Comparison of ENCODE assay signal across 8 cellular contexts in the genomic region with DNA sequence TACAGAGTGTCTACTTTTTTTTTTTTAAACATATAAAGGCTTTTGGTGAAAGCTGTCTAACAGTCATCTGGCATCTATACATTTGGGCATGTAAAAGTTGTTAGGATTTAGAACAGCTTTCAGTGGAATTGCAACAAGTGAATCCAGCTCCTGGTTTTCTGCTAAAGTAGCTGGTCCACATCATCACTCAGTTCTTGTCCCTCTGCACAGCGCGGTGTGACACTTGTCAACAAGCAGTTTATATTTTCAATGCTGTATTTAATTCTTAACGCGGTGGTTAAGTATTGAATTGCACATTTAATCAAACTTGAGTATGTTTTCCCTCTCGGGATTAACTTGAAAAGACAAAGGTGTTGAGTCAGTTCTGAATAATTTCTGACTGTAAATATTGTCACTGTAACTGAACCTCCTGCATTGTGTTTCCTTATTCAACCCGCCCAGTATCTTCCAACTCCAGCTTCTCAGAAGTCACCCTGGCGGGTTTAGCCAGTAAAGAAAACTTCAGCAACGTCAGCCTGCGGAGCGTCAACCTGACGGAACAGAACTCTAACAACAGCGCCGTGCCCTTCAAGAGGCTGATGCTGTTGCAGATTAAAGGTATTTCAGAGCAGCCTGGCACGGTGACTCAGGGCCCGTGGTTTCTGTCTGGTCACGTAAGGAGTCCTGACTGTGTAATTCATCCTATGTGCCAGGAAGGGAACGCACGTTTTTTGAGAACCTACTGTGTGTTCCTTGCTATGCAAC.
DNase-seq lines count a peak whose midpoint lies in the region; ATAC-seq and TF ChIP-seq lines count a peak whose summit lies in the region.
"Not testable (repeated sequence)": the region's sequence is repeated elsewhere in the genome, so short reads cannot be mapped to it uniquely, and the experiment has no call there.

No MANE protein-coding gene starts in this region.

- not testable (repeated sequence) for TF ChIP-seq POLR2A in transverse colon (IDR thresholded peaks at IDR 0.05)

- H3K14ac ChIP-seq in mesenchymal stem cell (ENCODE audit: low read length in 2 of 2), result not testable (repeated sequence)

- not testable (repeated sequence) for H3K4ac ChIP-seq in mesenchymal stem cell (ENCODE audit: low read depth in 1 of 2, low read length in 2 of 2)

- H3K18ac ChIP-seq in mesenchymal stem cell (ENCODE audit: low read depth in 1 of 2, low read length in 2 of 2), result not testable (repeated sequence)

- H3K4me2 ChIP-seq in mesenchymal stem cell (ENCODE audit: low read length, poor library complexity, severe bottlenecking), result peak overlapping the region; percentile 61

- not testable (repeated sequence) for H3K27me3 ChIP-seq in mesenchymal stem cell (ENCODE audit: control insufficient read depth in 1 of 2, insufficient read depth in 1 of 2, low read length in 2 of 2); transverse colon

- H2BK12ac ChIP-seq in mesenchymal stem cell (ENCODE audit: low read length in 2 of 2), result not testable (repeated sequence)

- peaks cover 34% of the 10 kb centered on the region for H3K36me3 Mint-ChIP-seq in activated CD4-positive, alpha-beta T cell treated with anti-CD3 and anti-CD28 coated beads, Interleukin-2, amount 10 ng/mL, durations not matched to agents 7 days and 5 days (ENCODE audit: low read depth)
- H3K36me3 Mint-ChIP-seq in activated T-helper 17 cell treated with anti-CD3 and anti-CD28 coated beads, Interleukin-2, amount 50 U/mL, for 72 hours (ENCODE audit: low read depth), result peaks cover 93% of the 10 kb centered on the region
- H3K36me3 Mint-ChIP-seq in central memory CD8-positive, alpha-beta T cell (ENCODE audit: insufficient read depth), result not testable (repeated sequence)

- peak; percentile 80 for ATAC-seq in activated T-helper 17 cell treated with anti-CD3 and anti-CD28 coated beads, Interleukin-2, amount 50 U/mL, for 72 hours (replicated peaks)
- peak; percentile 94 for ATAC-seq in central memory CD8-positive, alpha-beta T cell (replicated peaks; ENCODE audit: extremely low read depth, poor library complexity, severe bottlenecking)

- TF ChIP-seq EP300 in transverse colon (IDR thresholded peaks at IDR 0.05; ENCODE audit: low read depth), result not testable (repeated sequence)

- H2AFZ ChIP-seq in mesenchymal stem cell (ENCODE audit: low read depth, low read length), result not testable (repeated sequence)

- peak overlapping the region; percentile 35 for H3K4me3 Mint-ChIP-seq in activated CD4-positive, alpha-beta T cell treated with anti-CD3 and anti-CD28 coated beads, Interleukin-2, amount 10 ng/mL, durations not matched to agents 7 days and 5 days
- H3K4me3 Mint-ChIP-seq in activated T-helper 17 cell treated with anti-CD3 and anti-CD28 coated beads, Interleukin-2, amount 50 U/mL, for 72 hours, result peak overlapping the region; percentile 93
- H3K4me3 Mint-ChIP-seq in central memory CD8-positive, alpha-beta T cell, result peak overlapping the region; percentile 57

- H2AK5ac ChIP-seq in mesenchymal stem cell (ENCODE audit: low read length, severe bottlenecking), result not testable (repeated sequence)

- TF ChIP-seq CTCF in RWPE1 (conservative IDR thresholded peaks at IDR 0.05; ENCODE audit: low read depth); transverse colon (IDR thresholded peaks at IDR 0.05): not testable (repeated sequence)

- 42% methylated on average over 18 of the region's 18 CpGs for WGBS in mesenchymal stem cell
- WGBS in transverse colon (ENCODE audit: low coverage in 1 of 2), 2 donors, result 20 to 60% methylated on average over 2 to 18 of the region's 18 CpGs

- not testable (repeated sequence) for H3K36me3 ChIP-seq in mesenchymal stem cell (ENCODE audit: control insufficient read depth in 1 of 2, insufficient read depth in 2 of 2, low read depth in 1 of 2, low read length in 2 of 2); transverse colon

- not testable (repeated sequence) for H2BK5ac ChIP-seq in mesenchymal stem cell (ENCODE audit: low read depth, low read length, poor library complexity, severe bottlenecking)

- CTCF ChIA-PET in RWPE1 (lab: Yijun Ruan, JAX), result interaction anchor here (0.9 to 1.2 kb wide), 2 partner anchors 8 to 31 kb away, joined by 3 read pairs; no protein-coding TSS in a partner anchor
- CTCF ChIA-PET in activated CD4-positive, alpha-beta T cell treated with anti-CD3 and anti-CD28 coated beads, Interleukin-2, amount 10 ng/mL, durations not matched to agents 7 days and 5 days (lab: Charles Lee), result interaction anchor here (0.8 to 3.7 kb wide), 5 partner anchors 9 to 72 kb away, joined by 3 to 27 read pairs (median 4); no protein-coding TSS in a partner anchor

- not testable (repeated sequence) for H3K23ac ChIP-seq in mesenchymal stem cell (ENCODE audit: low read length in 2 of 2)

- H3K9me3 Mint-ChIP-seq in activated CD4-positive, alpha-beta T cell treated with anti-CD3 and anti-CD28 coated beads, Interleukin-2, amount 10 ng/mL, durations not matched to agents 7 days and 5 days, result peaks cover 18% of the 10 kb centered on the region
- not testable (repeated sequence) for H3K9me3 Mint-ChIP-seq in activated T-helper 17 cell treated with anti-CD3 and anti-CD28 coated beads, Interleukin-2, amount 50 U/mL, for 72 hours; central memory CD8-positive, alpha-beta T cell

- not testable (repeated sequence) for H3K4me1 ChIP-seq in mesenchymal stem cell (ENCODE audit: control insufficient read depth, insufficient read depth, low read depth, low read length); transverse colon

- DNase-seq in HCEC 1CT (peak; percentile 59), RWPE1 (ENCODE audit: low spot score) (peak; percentile 47), mesenchymal stem cell (peak; percentile 77), transverse colon (peak; percentile 16)
- DNase-seq in activated CD4-positive, alpha-beta T cell treated with anti-CD3 and anti-CD28 coated beads, Interleukin-2, amount 10 ng/mL, durations not matched to agents 7 days and 5 days, result peak; percentile 69
- DNase-seq in central memory CD8-positive, alpha-beta T cell (ENCODE audit: low spot score in 2 of 2), result peak in 1 of 2 donors; percentile 34
- DNase-seq in stimulated activated CD4-positive, alpha-beta T cell treated with anti-CD3 and anti-CD28 coated beads, Interleukin-2, amount 100 ng/mL, for 48 hours, result peak; percentile 58 to 63

- H3K4me1 Mint-ChIP-seq in activated CD4-positive, alpha-beta T cell treated with anti-CD3 and anti-CD28 coated beads, Interleukin-2, amount 10 ng/mL, durations not matched to agents 7 days and 5 days, result peaks cover 71% of the 10 kb centered on the region
- H3K4me1 Mint-ChIP-seq in activated T-helper 17 cell treated with anti-CD3 and anti-CD28 coated beads, Interleukin-2, amount 50 U/mL, for 72 hours, result peaks cover 54% of the 10 kb centered on the region
- peaks cover 41% of the 10 kb centered on the region for H3K4me1 Mint-ChIP-seq in central memory CD8-positive, alpha-beta T cell

- not testable (repeated sequence) for H3K79me1 ChIP-seq in mesenchymal stem cell (replicated peaks; ENCODE audit: low read length, poor library complexity, severe bottlenecking)

- H3K9ac ChIP-seq in mesenchymal stem cell (ENCODE audit: low read length), result not testable (repeated sequence)

- in situ Hi-C loops in transverse colon (cut with MboI; ENCODE audit: low pct_ligation_motif_present in 1 of 4, low pct_unique_long_range_greater_than_20kb in 1 of 4, low sequenced_read_pairs in 3 of 4), result not testable (repeated sequence)

- POLR2A ChIA-PET in RWPE1 (lab: Yijun Ruan, JAX; ENCODE audit: low non-redundant PET); activated CD4-positive, alpha-beta T cell treated with anti-CD3 and anti-CD28 coated beads, Interleukin-2, amount 10 ng/mL, durations not matched to agents 7 days and 5 days (lab: Charles Lee): not testable (repeated sequence)

- H3K4me3 ChIP-seq in mesenchymal stem cell (ENCODE audit: insufficient read depth in 1 of 2, low read depth in 1 of 2, low read length in 2 of 2); transverse colon: not testable (repeated sequence)

- H2BK120ac ChIP-seq in mesenchymal stem cell (ENCODE audit: low read depth, low read length), result not testable (repeated sequence)

- H3K27ac ChIP-seq in RWPE1; mesenchymal stem cell (ENCODE audit: low read length, poor library complexity, severe bottlenecking): not testable (repeated sequence)
- H3K27ac ChIP-seq in transverse colon, result peak overlapping the region; percentile 6 to 41 (median 35)

- peak overlapping the region; percentile 94 for H3K27ac Mint-ChIP-seq in activated CD4-positive, alpha-beta T cell treated with anti-CD3 and anti-CD28 coated beads, Interleukin-2, amount 10 ng/mL, durations not matched to agents 7 days and 5 days
- peak overlapping the region; percentile 92 for H3K27ac Mint-ChIP-seq in activated T-helper 17 cell treated with anti-CD3 and anti-CD28 coated beads, Interleukin-2, amount 50 U/mL, for 72 hours
- H3K27ac Mint-ChIP-seq in central memory CD8-positive, alpha-beta T cell (ENCODE audit: low read depth), result peak overlapping the region; percentile 38

- not testable (repeated sequence) for H2BK15ac ChIP-seq in mesenchymal stem cell (ENCODE audit: low read depth, poor library complexity, severe bottlenecking)

- not testable (repeated sequence) for H4K8ac ChIP-seq in mesenchymal stem cell (ENCODE audit: low read length)

- intact Hi-C loops in transverse colon (cut with DNase I; ENCODE audit: low total_unique reads), result not testable (repeated sequence)

- H4K91ac ChIP-seq in mesenchymal stem cell (ENCODE audit: low read length), result not testable (repeated sequence)

- not testable (repeated sequence) for H3K9me3 ChIP-seq in mesenchymal stem cell (ENCODE audit: control insufficient read depth, low read length); transverse colon

- not testable (repeated sequence) for H3K27me3 Mint-ChIP-seq in activated CD4-positive, alpha-beta T cell treated with anti-CD3 and anti-CD28 coated beads, Interleukin-2, amount 10 ng/mL, durations not matched to agents 7 days and 5 days; activated T-helper 17 cell treated with anti-CD3 and anti-CD28 coated beads, Interleukin-2, amount 50 U/mL, for 72 hours; central memory CD8-positive, alpha-beta T cell

Comparison
In these comparisons a context has a peak if more than half of its experiments do, and no peak if none do; other contexts are left out.
1. H3K27ac Mint-ChIP-seq: peak in every context shown above with its lines; median percentile 94 in activated CD4-positive, alpha-beta T cell treated with anti-CD3 and anti-CD28 coated beads, Interleukin-2, amount 10 ng/mL, durations not matched to agents 7 days and 5 days; 92 in activated T-helper 17 cell treated with anti-CD3 and anti-CD28 coated beads, Interleukin-2, amount 50 U/mL, for 72 hours; 38 in central memory CD8-positive, alpha-beta T cell.
2. H3K4me3 Mint-ChIP-seq: peak in every context shown above with its lines; median percentile 93 in activated T-helper 17 cell treated with anti-CD3 and anti-CD28 coated beads, Interleukin-2, amount 50 U/mL, for 72 hours; 57 in central memory CD8-positive, alpha-beta T cell; 35 in activated CD4-positive, alpha-beta T cell treated with anti-CD3 and anti-CD28 coated beads, Interleukin-2, amount 10 ng/mL, durations not matched to agents 7 days and 5 days.